23 cellular contexts compared by ENCODE assay signal in genomic region chr14:104917992-104918391, GRCh38. TPM values are rescaled to one million over a fixed set of nuclear protein-coding genes. Genes with fewer than 3 reads are reported as not detected.
"Had no signal": no experiment of that assay in that cellular context is flagged by ENCODE, and none has a peak within 500 bp of the region (broad histone marks: within the 10 kb centered on the region; RNA-seq: fewer than 3 reads in every experiment).

No MANE protein-coding gene starts in this region.

- H3K9me3 Mint-ChIP-seq: immature natural killer cell; memory B cell; natural killer cell treated with Interleukin-12 subunit alpha and Interleukin-12 subunit beta and Interleukin-15 and Interleukin-18, amount 100 ng/mL, for 72 hours; stimulated activated naive B cell treated with anti-CD40 and anti-IgM and Interleukin-4, amounts not matched to agents 10 μg/mL and 1 μg/mL and 100 μg/mL, for 72 hours; stimulated activated naive CD8-positive, alpha-beta T cell treated with anti-CD3 and anti-CD28 coated beads, Interleukin-15, Interleukin-2, amounts not matched to agents 100 ng/mL and 50 ng/mL, for 24 hours had no signal

- ATAC-seq: mucosa of descending colon; natural killer cell treated with Interleukin-12 subunit alpha and Interleukin-12 subunit beta and Interleukin-15 and Interleukin-18, amount 100 ng/mL, for 72 hours; pancreas; stimulated activated naive B cell treated with anti-CD40 and anti-IgM and Interleukin-4, amounts not matched to agents 10 μg/mL and 1 μg/mL and 100 μg/mL, for 72 hours had no signal

- H3K36me3 Mint-ChIP-seq: immature natural killer cell; memory B cell; mesothelial cell of epicardium; naive B cell; natural killer cell treated with Interleukin-12 subunit alpha and Interleukin-12 subunit beta and Interleukin-15 and Interleukin-18, amount 100 ng/mL, for 72 hours; stimulated activated naive B cell treated with anti-CD40 and anti-IgM and Interleukin-4, amounts not matched to agents 10 μg/mL and 1 μg/mL and 100 μg/mL, for 72 hours had no signal

- H3K27me3 Mint-ChIP-seq: naive B cell; stimulated activated naive B cell treated with anti-CD40 and anti-IgM and Interleukin-4, amounts not matched to agents 10 μg/mL and 1 μg/mL and 100 μg/mL, for 72 hours had no signal

- H3K4me1 Mint-ChIP-seq: immature natural killer cell, mesothelial cell of epicardium had no signal

- DNase-seq: dorsolateral prefrontal cortex; effector CD4-positive, alpha-beta T cell; foreskin melanocyte; glutamatergic neuron; hypothalamus; immature natural killer cell; mucosa of descending colon; naive B cell; pancreas; sigmoid colon; spleen; stimulated activated CD4-positive, alpha-beta T cell treated with anti-CD3 and anti-CD28 coated beads, Interleukin-4, amount 100 ng/mL, for 4 hours; stimulated activated naive B cell treated with anti-CD40 and anti-IgM and Interleukin-4, amounts not matched to agents 10 μg/mL and 1 μg/mL and 100 μg/mL, for 72 hours; upper lobe of left lung had no signal

- H3K4me3 ChIP-seq: dorsolateral prefrontal cortex, lung, mucosa of descending colon, pancreas, sigmoid colon, skin epidermis, spleen, thoracic aorta, tibial nerve, upper lobe of left lung had no signal

- H3K27ac Mint-ChIP-seq: immature natural killer cell; memory B cell; mesothelial cell of epicardium; natural killer cell treated with Interleukin-12 subunit alpha and Interleukin-12 subunit beta and Interleukin-15 and Interleukin-18, amount 100 ng/mL, for 72 hours; stimulated activated naive B cell treated with anti-CD40 and anti-IgM and Interleukin-4, amounts not matched to agents 10 μg/mL and 1 μg/mL and 100 μg/mL, for 72 hours; stimulated activated naive CD8-positive, alpha-beta T cell treated with anti-CD3 and anti-CD28 coated beads, Interleukin-15, Interleukin-2, amounts not matched to agents 100 ng/mL and 50 ng/mL, for 24 hours had no signal

- H3K4me3 Mint-ChIP-seq: immature natural killer cell; memory B cell; mesothelial cell of epicardium; naive B cell; natural killer cell treated with Interleukin-12 subunit alpha and Interleukin-12 subunit beta and Interleukin-15 and Interleukin-18, amount 100 ng/mL, for 72 hours; neural crest cell; stimulated activated naive B cell treated with anti-CD40 and anti-IgM and Interleukin-4, amounts not matched to agents 10 μg/mL and 1 μg/mL and 100 μg/mL, for 72 hours; stimulated activated naive CD8-positive, alpha-beta T cell treated with anti-CD3 and anti-CD28 coated beads, Interleukin-15, Interleukin-2, amounts not matched to agents 100 ng/mL and 50 ng/mL, for 24 hours had no signal

RNA-seq across cellular contexts. Expression of gene PLD4, which starts 6.7 kb away (rescaled TPM):
- total RNA-seq: natural killer cell treated with Interleukin-12 subunit alpha and Interleukin-12 subunit beta and Interleukin-15 and Interleukin-18, amount 100 ng/mL, for 72 hours had no signal
